Comparison of ENCODE assay signal across 30 cellular contexts in genomic region chr6:114524081-114524480, GRCh38.
"Had no signal": no experiment of that assay in that cellular context is flagged by ENCODE, and none has a peak within 500 bp of the region (broad histone marks: within the 10 kb centered on the region; RNA-seq: fewer than 3 reads in every experiment).

No MANE protein-coding gene starts in this region.

- H3K36me3 Mint-ChIP-seq: activated naive CD4-positive, alpha-beta T cell treated with anti-CD3 and anti-CD28 coated beads, Interleukin-2, amount 50 U/mL, for 24 hours; activated naive CD8-positive, alpha-beta T cell treated with anti-CD3 and anti-CD28 coated beads for 36 hours had no signal

- H3K36me3 ChIP-seq: adrenal gland, colonic mucosa, esophagus muscularis mucosa, gastrocnemius medialis, heart left ventricle had no signal

- H3K27me3 ChIP-seq: adrenal gland, body of pancreas, colonic mucosa, dorsolateral prefrontal cortex, esophagus muscularis mucosa, foreskin keratinocyte, gastrocnemius medialis, heart left ventricle had no signal

- H3K4me3 Mint-ChIP-seq: activated CD8-positive, alpha-beta T cell treated with anti-CD3 and anti-CD28 coated beads for 36 hours; activated naive CD4-positive, alpha-beta T cell treated with anti-CD3 and anti-CD28 coated beads, Interleukin-2, amount 50 U/mL, for 24 hours; activated naive CD8-positive, alpha-beta T cell treated with anti-CD3 and anti-CD28 coated beads for 36 hours; activated naive CD8-positive, alpha-beta T cell treated with anti-CD3 and anti-CD28 coated beads, Interleukin-2, amount 50 U/mL, for 24 hours; activated T-cell treated with anti-CD3 and anti-CD28 coated beads, Interleukin-2, amount 50 U/mL, for 4 hours; activated T-helper 17 cell treated with anti-CD3 and anti-CD28 coated beads, Interleukin-2, amount 50 U/mL, for 72 hours; dendritic cell treated with granulocyte-macrophage colony-stimulating factor and Interleukin-4, amounts not matched to agents 40 ng/mL and 50 ng/mL, for 4 days had no signal

- ATAC-seq: activated CD8-positive, alpha-beta T cell treated with anti-CD3 and anti-CD28 coated beads for 36 hours; activated naive CD8-positive, alpha-beta T cell treated with anti-CD3 and anti-CD28 coated beads, Interleukin-2, amount 50 U/mL, for 24 hours; activated T-cell treated with anti-CD3 and anti-CD28 coated beads, Interleukin-2, amount 50 U/mL, for 4 hours; activated T-helper 17 cell treated with anti-CD3 and anti-CD28 coated beads, Interleukin-2, amount 50 U/mL, for 72 hours; body of pancreas; foreskin keratinocyte; gastrocnemius medialis; heart left ventricle had no signal

- H3K4me1 Mint-ChIP-seq: activated naive CD4-positive, alpha-beta T cell treated with anti-CD3 and anti-CD28 coated beads, Interleukin-2, amount 50 U/mL, for 24 hours; activated naive CD8-positive, alpha-beta T cell treated with anti-CD3 and anti-CD28 coated beads for 36 hours; activated naive CD8-positive, alpha-beta T cell treated with anti-CD3 and anti-CD28 coated beads, Interleukin-2, amount 50 U/mL, for 24 hours; activated T-helper 17 cell treated with anti-CD3 and anti-CD28 coated beads, Interleukin-2, amount 50 U/mL, for 72 hours had no signal

- H3K27ac ChIP-seq: adrenal gland, body of pancreas, colonic mucosa, dorsolateral prefrontal cortex, esophagus muscularis mucosa, foreskin keratinocyte, gastrocnemius medialis, heart left ventricle had no signal

- DNase-seq: activated CD4-positive, alpha-beta T cell treated with anti-CD3 and anti-CD28 coated beads for 48 hours; activated CD4-positive, alpha-beta T cell treated with anti-CD3 and anti-CD28 coated beads, Interleukin-2, amount 50 U/mL, for 1 hour; activated CD4-positive, alpha-beta T cell treated with anti-CD3 and anti-CD28 coated beads, Interleukin-2, amount 50 U/mL, for 48 hours; activated CD8-positive, alpha-beta memory T cell treated with anti-CD3 and anti-CD28 coated beads for 24 hours; activated CD8-positive, alpha-beta T cell treated with anti-CD3 and anti-CD28 coated beads for 36 hours; activated effector memory CD4-positive, alpha-beta T cell treated with Interleukin-2 at 50 U/mL for 16 hours; activated gamma-delta T cell treated with Interleukin-2 at 50 U/mL for 16 hours; activated naive CD4-positive, alpha-beta T cell treated with Interleukin-2 at 50 U/mL for 16 hours; activated naive CD8-positive, alpha-beta T cell treated with anti-CD3 and anti-CD28 coated beads for 36 hours; activated naive CD8-positive, alpha-beta T cell treated with anti-CD3 and anti-CD28 coated beads, Interleukin-2, amount 50 U/mL, for 24 hours; activated T-cell treated with anti-CD3 and anti-CD28 coated beads, Interleukin-2, amount 50 U/mL, for 4 hours; adrenal gland; amygdala; aorta; body of pancreas; central memory CD4-positive, alpha-beta T cell; cerebellar nuclear complex; colonic mucosa; dorsolateral prefrontal cortex; effector memory CD4-positive, alpha-beta T cell; erythroblast; foreskin keratinocyte; gastrocnemius medialis; glutamatergic neuron; heart left ventricle; T-helper 2 cell had no signal

- H3K9me3 Mint-ChIP-seq: activated naive CD8-positive, alpha-beta T cell treated with anti-CD3 and anti-CD28 coated beads, Interleukin-2, amount 50 U/mL, for 24 hours had no signal

- H3K27ac Mint-ChIP-seq: activated CD8-positive, alpha-beta T cell treated with anti-CD3 and anti-CD28 coated beads for 36 hours; activated naive CD4-positive, alpha-beta T cell treated with anti-CD3 and anti-CD28 coated beads, Interleukin-2, amount 50 U/mL, for 24 hours; activated naive CD8-positive, alpha-beta T cell treated with anti-CD3 and anti-CD28 coated beads for 36 hours; activated naive CD8-positive, alpha-beta T cell treated with anti-CD3 and anti-CD28 coated beads, Interleukin-2, amount 50 U/mL, for 24 hours; activated T-helper 17 cell treated with anti-CD3 and anti-CD28 coated beads, Interleukin-2, amount 50 U/mL, for 72 hours; dendritic cell treated with granulocyte-macrophage colony-stimulating factor and Interleukin-4, amounts not matched to agents 40 ng/mL and 50 ng/mL, for 4 days had no signal

- H3K9me3 ChIP-seq: adrenal gland, body of pancreas, colonic mucosa, esophagus muscularis mucosa, gastrocnemius medialis, heart left ventricle had no signal

- H3K4me3 ChIP-seq: adrenal gland, body of pancreas, colonic mucosa, dorsolateral prefrontal cortex, esophagus muscularis mucosa, gastrocnemius medialis, heart left ventricle had no signal

- H3K4me1 ChIP-seq: adrenal gland, body of pancreas, colonic mucosa, esophagus muscularis mucosa, foreskin keratinocyte, gastrocnemius medialis, heart left ventricle had no signal

- H3K27me3 Mint-ChIP-seq: activated CD8-positive, alpha-beta T cell treated with anti-CD3 and anti-CD28 coated beads for 36 hours; activated naive CD4-positive, alpha-beta T cell treated with anti-CD3 and anti-CD28 coated beads, Interleukin-2, amount 50 U/mL, for 24 hours; activated naive CD8-positive, alpha-beta T cell treated with anti-CD3 and anti-CD28 coated beads for 36 hours; activated naive CD8-positive, alpha-beta T cell treated with anti-CD3 and anti-CD28 coated beads, Interleukin-2, amount 50 U/mL, for 24 hours; activated T-helper 17 cell treated with anti-CD3 and anti-CD28 coated beads, Interleukin-2, amount 50 U/mL, for 72 hours; dendritic cell treated with granulocyte-macrophage colony-stimulating factor and Interleukin-4, amounts not matched to agents 40 ng/mL and 50 ng/mL, for 4 days had no signal
